8 cellular contexts compared by ENCODE assay signal in the genomic region with DNA sequence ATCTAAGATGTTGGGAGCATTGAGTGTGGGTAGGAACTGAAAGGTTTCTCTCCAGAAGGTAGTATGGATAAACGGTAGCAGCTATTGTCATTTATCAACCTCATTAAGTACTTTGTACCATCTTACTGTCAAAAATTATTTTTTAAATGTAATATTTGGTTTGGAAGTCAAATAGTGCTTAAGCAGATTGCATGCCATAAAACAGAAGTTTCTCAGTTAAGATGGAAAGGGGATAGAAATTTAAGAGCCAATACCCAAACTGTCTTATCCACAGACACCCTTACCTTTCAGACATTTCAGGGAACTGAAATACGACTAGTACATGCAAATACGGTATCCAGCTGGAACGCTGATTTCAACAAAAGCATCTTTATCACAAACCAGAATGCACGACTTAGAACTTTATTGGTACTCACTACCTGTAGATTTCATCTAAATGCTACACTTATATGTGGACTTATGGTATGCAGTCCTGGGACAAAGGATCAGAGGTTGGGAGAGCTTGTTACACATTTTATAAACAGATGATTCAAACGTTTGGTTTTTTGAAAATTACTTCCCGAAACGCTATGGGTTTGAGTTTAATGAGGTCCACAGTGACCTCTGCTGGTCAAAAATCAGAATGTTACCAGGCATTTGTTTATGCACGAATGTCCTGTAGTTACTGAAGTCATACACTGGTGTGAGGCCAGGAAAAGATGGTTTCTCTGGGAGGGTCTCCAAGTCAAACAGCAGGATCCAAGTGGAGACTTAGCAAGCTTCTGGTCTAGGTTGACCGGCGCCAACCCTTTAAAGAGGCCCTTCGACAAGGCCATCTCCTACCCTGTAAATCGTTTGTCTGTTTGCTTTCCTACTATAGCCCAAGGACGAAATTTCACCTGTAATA. TPM values are rescaled to one million over a fixed set of nuclear protein-coding genes. Genes with fewer than 3 reads are reported as not detected.
DNase-seq lines count a peak whose midpoint lies in the region; FAIRE-seq and TF ChIP-seq lines count a peak whose summit lies in the region.

No MANE protein-coding gene starts in this region.

- no peak overlapping the region for H3K27ac ChIP-seq in HUES6 (ENCODE audit: low read depth, low read length)

- no peaks in the 10 kb centered on the region for H3K36me3 ChIP-seq in HUES6 (ENCODE audit: control insufficient read depth, insufficient read depth, low read length)
- no peaks in the 10 kb centered on the region for H3K36me3 ChIP-seq in NT2/D1 (ENCODE audit: insufficient read depth, insufficient read length, low read length)

- H3K27me3 ChIP-seq in HUES6 (ENCODE audit: control insufficient read depth, insufficient read depth, low read length), result no peaks in the 10 kb centered on the region
- H3K27me3 ChIP-seq in NT2/D1 (ENCODE audit: insufficient read depth, insufficient read length), result no peaks in the 10 kb centered on the region

- peaks cover 7% of the 10 kb centered on the region for H3K4me1 Mint-ChIP-seq in activated naive CD4-positive, alpha-beta T cell treated with anti-CD3 and anti-CD28 coated beads for 36 hours (ENCODE audit: low read depth)
- no peaks in the 10 kb centered on the region for H3K4me1 Mint-ChIP-seq in osteocyte (ENCODE audit: unreplicated experiment)

- no peak overlapping the region for H3K4me3 Mint-ChIP-seq in activated naive CD4-positive, alpha-beta T cell treated with anti-CD3 and anti-CD28 coated beads for 36 hours
- H3K4me3 Mint-ChIP-seq in osteocyte (ENCODE audit: unreplicated experiment), result peak overlapping the region; percentile 66

- H3K9me3 Mint-ChIP-seq in activated naive CD4-positive, alpha-beta T cell treated with anti-CD3 and anti-CD28 coated beads for 36 hours, result no peaks in the 10 kb centered on the region
- no peaks in the 10 kb centered on the region for H3K9me3 Mint-ChIP-seq in osteocyte (ENCODE audit: unreplicated experiment)

- no peaks in the 10 kb centered on the region for H3K36me3 Mint-ChIP-seq in activated naive CD4-positive, alpha-beta T cell treated with anti-CD3 and anti-CD28 coated beads for 36 hours (ENCODE audit: low read depth)
- no peaks in the 10 kb centered on the region for H3K36me3 Mint-ChIP-seq in osteocyte (ENCODE audit: unreplicated experiment)

- H3K4me1 ChIP-seq in HUES6 (ENCODE audit: control insufficient read depth, insufficient read depth, low read length), result peaks cover 19% of the 10 kb centered on the region
- H3K4me1 ChIP-seq in NT2/D1 (ENCODE audit: insufficient read depth, insufficient read length), result no peaks in the 10 kb centered on the region

- H3K9ac ChIP-seq in HUES6 (ENCODE audit: low read length) (no peak overlapping the region), NT2/D1 (ENCODE audit: insufficient read length, low read depth) (peak overlapping the region; percentile 36)

- H3K9me3 ChIP-seq in HUES6 (ENCODE audit: control insufficient read depth, insufficient read depth, low read depth, low read length) (no peaks in the 10 kb centered on the region), NT2/D1 (ENCODE audit: insufficient read depth, low read length) (no peaks in the 10 kb centered on the region)

- peak; percentile 81 for TF ChIP-seq CTCF in osteocyte (IDR thresholded peaks at IDR 0.05)

- FAIRE-seq in GM19239 (lab: Jason Lieb, UNC), result peak; percentile 71

- H3K27me3 Mint-ChIP-seq in activated naive CD4-positive, alpha-beta T cell treated with anti-CD3 and anti-CD28 coated beads for 36 hours (ENCODE audit: low read depth), result peaks cover 1% of the 10 kb centered on the region
- H3K27me3 Mint-ChIP-seq in osteocyte (ENCODE audit: unreplicated experiment), result peaks cover 24% of the 10 kb centered on the region

- DNase-seq in COR-L47 (lab: John Stamatoyannopoulos, UW), result peak; percentile 67
- DNase-seq in GM19239 (ENCODE audit: insufficient read length, low spot score), result peak; percentile 28
- DNase-seq in NT2/D1 (ENCODE audit: low read depth, low spot score), result peak; percentile 74
- DNase-seq in activated naive CD4-positive, alpha-beta T cell treated with anti-CD3 and anti-CD28 coated beads for 36 hours, result peak; percentile 66
- peak; percentile 66 for DNase-seq in globus pallidus (ENCODE audit: low spot score)
- DNase-seq in osteocyte (ENCODE audit: extremely low spot score, unreplicated experiment), result no peak
- no peak for DNase-seq in mesenteric fat pad (ENCODE audit: low spot score)

- intact Hi-C loops in activated naive CD4-positive, alpha-beta T cell treated with anti-CD3 and anti-CD28 coated beads for 36 hours (cut with micrococcal nuclease), result loop anchor here (1.0 to 10.0 kb wide), 6 partner anchors 67 to 1973 kb away; no protein-coding TSS in a partner anchor

- 0 out of 2 replicates have a peak overlapping the region, but pooled peaks have one; percentile 14 for H3K4me3 ChIP-seq in HUES6 (ENCODE audit: low read depth, low read length)
- no peak overlapping the region for H3K4me3 ChIP-seq in NT2/D1 (ENCODE audit: insufficient read length, low read depth)

- CTCF ChIA-PET in activated naive CD4-positive, alpha-beta T cell treated with anti-CD3 and anti-CD28 coated beads for 36 hours (lab: Charles Lee), result interaction anchor here (0.5 to 3.4 kb wide), 13 partner anchors 9 to 1563 kb away, joined by 3 to 16 read pairs (median 4); no protein-coding TSS in a partner anchor

- H3K27ac Mint-ChIP-seq in activated naive CD4-positive, alpha-beta T cell treated with anti-CD3 and anti-CD28 coated beads for 36 hours, result no peak overlapping the region
- H3K27ac Mint-ChIP-seq in osteocyte (ENCODE audit: unreplicated experiment), result no peak overlapping the region

RNA-seq across cellular contexts. Expression of a gene that starts 45.7 kb away (rescaled TPM):
- total RNA-seq in activated naive CD4-positive, alpha-beta T cell treated with anti-CD3 and anti-CD28 coated beads for 36 hours, result 100 to 1,000 TPM; 605 to 628 TPM
- total RNA-seq in osteocyte (76.7 and 81.0 TPM in 2 replicates), mesenteric fat pad (53.9 TPM)

Comparison
In these comparisons a context has a peak if more than half of its experiments do, and no peak if none do; other contexts are left out.
1. DNase-seq: peak in COR-L47 (single experiment), GM19239 (single experiment), NT2/D1 (single experiment), activated naive CD4-positive, alpha-beta T cell treated with anti-CD3 and anti-CD28 coated beads for 36 hours (single experiment) and globus pallidus (single experiment); none in osteocyte (single experiment) and mesenteric fat pad (single experiment).